In genomic region chr7:13416071-13416470, GRCh38 we compare ENCODE assay signal across 26 cellular contexts.
"Had no signal": no experiment of that assay in that cellular context is flagged by ENCODE, and none has a peak within 500 bp of the region (broad histone marks: within the 10 kb centered on the region; RNA-seq: fewer than 3 reads in every experiment).

No MANE protein-coding gene starts in this region.

- H3K27me3 ChIP-seq: brain microvascular endothelial cell, cardiac muscle cell, Peyer's patch had no signal

- H3K36me3 ChIP-seq: brain microvascular endothelial cell, cardiac muscle cell, Peyer's patch had no signal

- H3K27ac ChIP-seq: brain microvascular endothelial cell, cardiac muscle cell, Peyer's patch, VCaP had no signal

- H3K9me3 ChIP-seq: Peyer's patch had no signal

- DNase-seq: activated CD4-positive, alpha-beta memory T cell treated with anti-CD3 and anti-CD28 coated beads for 36 hours; activated CD4-positive, alpha-beta T cell treated with anti-CD3 and anti-CD28 coated beads, Interleukin-2, amount 10 ng/mL, durations not matched to agents 7 days and 5 days; activated CD4-positive, CD25-positive, alpha-beta regulatory T cell; activated CD8-positive, alpha-beta memory T cell treated with anti-CD3 and anti-CD28 coated beads for 24 hours; activated gamma-delta T cell; activated naive CD4-positive, alpha-beta T cell treated with anti-CD3 and anti-CD28 coated beads for 36 hours; activated T-cell treated with anti-CD3 and anti-CD28 coated beads, Interleukin-2, amount 50 U/mL, for 4 hours; amygdala; brain microvascular endothelial cell; IMR-90; KBM-7; MV-4-11; NCI-H1105 treated with DMSO at 0.1 percent for 48 hours; NCI-H146; NCI-H187 treated with DMSO at 0.1 percent for 48 hours; NCI-H2081 treated with DMSO at 0.1 percent for 48 hours; NCI-H2171; NCI-H226; OCI-M1; Peyer's patch; SHP77; T-cell; T-helper 2 cell; T1000 had no signal

- H3K4me3 ChIP-seq: cardiac muscle cell, Peyer's patch had no signal
